ENCODE assay signal across 1 cellular context in the genomic region with DNA sequence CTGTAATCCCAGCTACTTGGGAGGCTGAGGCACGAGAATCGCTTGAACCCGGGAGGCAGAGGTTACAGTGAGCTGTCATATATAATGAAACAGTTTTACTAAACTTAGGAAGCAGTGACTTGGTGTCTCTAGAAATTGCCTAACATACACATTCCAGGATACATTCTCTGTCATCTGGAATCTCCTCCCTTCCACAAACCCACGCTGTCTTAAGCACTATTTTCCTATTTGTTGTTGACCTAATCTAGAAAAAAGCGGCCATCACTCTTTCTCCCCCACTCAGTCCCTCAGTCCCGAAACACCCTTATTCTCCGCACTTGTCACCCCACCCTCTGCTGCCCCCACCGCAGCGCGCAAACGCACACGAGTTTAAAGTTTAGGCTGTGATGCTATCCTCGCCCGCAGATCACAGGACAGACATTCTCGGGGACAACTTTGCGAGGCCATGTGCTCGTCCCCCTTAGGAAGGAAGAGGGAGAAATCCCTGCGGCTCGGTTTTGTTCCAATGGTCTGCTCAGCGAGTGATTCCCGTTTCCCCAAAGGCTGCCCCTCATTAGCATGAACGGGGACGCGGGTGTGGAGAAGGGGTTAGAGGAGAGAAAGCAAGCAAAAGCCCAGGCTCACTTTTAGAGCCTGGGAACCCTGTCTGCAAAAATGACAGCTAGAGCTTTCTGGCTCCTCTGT.
TF ChIP-seq lines count a peak whose summit lies in the region.

No MANE protein-coding gene starts in this region.

TF ChIP-seq in HEK293, 187 proteins besides CTCF, POLR2A, EP300 and RAD21 (continued from another document):
- TF ChIP-seq ZNF843 (tag by site-specific recombination; IDR thresholded peaks at IDR 0.05) = 0 out of 2 replicates have a peak, but pooled peaks have one; percentile 13
